In genomic region chr14:90759370-90760054, GRCh38 we compare ENCODE assay signal across 8 cellular contexts. TPM values are rescaled to one million over a fixed set of nuclear protein-coding genes. Genes with fewer than 3 reads are reported as not detected.
DNase-seq lines count a peak whose midpoint lies in the region; ATAC-seq and TF ChIP-seq lines count a peak whose summit lies in the region.

No MANE protein-coding gene starts in this region.

- H3K4me3 ChIP-seq in OCI-LY7 (ENCODE audit: low read depth, low read length, poor library complexity, severe bottlenecking): peak overlapping the region; percentile 62
- H3K4me3 ChIP-seq in heart left ventricle: peak overlapping the region in 9 of 12 donors; percentile 53 to 74 (median 65)
- peak overlapping the region; percentile 74 for H3K4me3 ChIP-seq in thoracic aorta

- CTCF ChIA-PET in OCI-LY7 (lab: Charles Lee; ENCODE audit: unreplicated experiment): interaction anchor here (0.8 to 1.4 kb wide), 2 partner anchors 12 to 807 kb away, joined by 3 to 4 read pairs; no protein-coding TSS in a partner anchor

- WGBS in heart left ventricle, 4 donors: 39 to 51% (median 40%) methylated on average over 7 of the region's 7 CpGs

- H3K36me3 ChIP-seq in OCI-LY7 (ENCODE audit: insufficient read depth, low read length) (no peaks in the 10 kb centered on the region), heart left ventricle (peaks cover 0 to 10% (median 0%) of the 10 kb centered on the region in 9 donors), thoracic aorta (no peaks in the 10 kb centered on the region)

- H3K4me3 Mint-ChIP-seq in activated CD4-positive, alpha-beta T cell treated with anti-CD3 and anti-CD28 coated beads, Interleukin-2, amount 10 ng/mL, durations not matched to agents 24 days and 14 days: peak overlapping the region; percentile 81

- peak overlapping the region; percentile 90 for H3K4me2 ChIP-seq in OCI-LY7 (ENCODE audit: low read length)

- peaks cover 2% of the 10 kb centered on the region for H3K36me3 Mint-ChIP-seq in activated CD4-positive, alpha-beta T cell treated with anti-CD3 and anti-CD28 coated beads, Interleukin-2, amount 10 ng/mL, durations not matched to agents 24 days and 14 days (ENCODE audit: low read depth)

- TF ChIP-seq CTCF in OCI-LY7 (conservative IDR thresholded peaks at IDR 0.05; ENCODE audit: low read length) (no peak), heart left ventricle (IDR thresholded peaks at IDR 0.05) (no peak), thoracic aorta (IDR thresholded peaks at IDR 0.05) (no peak)

- no peak for TF ChIP-seq POLR2A in heart left ventricle (IDR thresholded peaks at IDR 0.05)

- H3K27ac ChIP-seq in OCI-LY7 (ENCODE audit: low read depth, low read length, poor library complexity, severe bottlenecking) (peak overlapping the region; percentile 36), heart left ventricle (peak overlapping the region; percentile 91 to 98 (median 94)), thoracic aorta (peak overlapping the region; percentile 94 to 95)

- no peaks in the 10 kb centered on the region for H3K9me2 ChIP-seq in OCI-LY7 (ENCODE audit: insufficient read depth, low read length)

- DNase-seq in activated CD4-positive, alpha-beta T cell treated with anti-CD3 and anti-CD28 coated beads, Interleukin-2, amount 10 ng/mL, durations not matched to agents 24 days and 14 days: peak; percentile 64
- DNase-seq in activated CD4-positive, alpha-beta T cell treated with anti-CD3 and anti-CD28 coated beads, Interleukin-2, amount 50 U/mL, for 4 hours: no peak
- peak; percentile 78 for DNase-seq in OCI-LY7 (ENCODE audit: low spot score)
- peak in 2 of 5 donors; percentile 56 to 65 for DNase-seq in heart left ventricle
- no peak for DNase-seq in thoracic aorta (ENCODE audit: low spot score)
- DNase-seq in globus pallidus (ENCODE audit: low spot score): no peak
- DNase-seq in NCI-H146 (lab: John Stamatoyannopoulos, UW): no peak
- DNase-seq in iPS-NIHi7 (ENCODE audit: extremely low spot score): no peak

- no peaks in the 10 kb centered on the region for H4K20me1 ChIP-seq in OCI-LY7 (ENCODE audit: insufficient read depth, low read length)

- H3K27me3 ChIP-seq in heart left ventricle (no peaks in the 10 kb centered on the region), thoracic aorta (replicated peaks; ENCODE audit: insufficient read depth) (no peaks in the 10 kb centered on the region)

- peaks cover 19% of the 10 kb centered on the region for H3K4me1 ChIP-seq in OCI-LY7 (ENCODE audit: insufficient read depth, low read length, poor library complexity, severe bottlenecking)
- H3K4me1 ChIP-seq in heart left ventricle: peaks cover 0 to 31% (median 22%) of the 10 kb centered on the region in 12 donors
- peaks cover 11 to 41% of the 10 kb centered on the region in 2 donors for H3K4me1 ChIP-seq in thoracic aorta (ENCODE audit: control insufficient read depth in 1 of 2, low read depth in 2 of 2)

- H3K79me2 ChIP-seq in OCI-LY7 (ENCODE audit: insufficient read depth, low read depth, low read length): no peaks in the 10 kb centered on the region

- peaks cover 14% of the 10 kb centered on the region for H3K4me1 Mint-ChIP-seq in activated CD4-positive, alpha-beta T cell treated with anti-CD3 and anti-CD28 coated beads, Interleukin-2, amount 10 ng/mL, durations not matched to agents 24 days and 14 days

- intact Hi-C loops in activated CD4-positive, alpha-beta T cell treated with anti-CD3 and anti-CD28 coated beads, Interleukin-2, amount 10 ng/mL, durations not matched to agents 24 days and 14 days (cut with micrococcal nuclease): loop anchor here (2.0 kb wide), 1 partner anchor 69 kb away; no protein-coding TSS in a partner anchor
- intact Hi-C loops in OCI-LY7 (cut with micrococcal nuclease; ENCODE audit: unreplicated experiment) (no loop called here), heart left ventricle (cut with DNase I) (loop anchor here (2.0 to 10.0 kb wide), 17 partner anchors 48 to 462 kb away; partner anchors contain the start of genes CALM1 (in 7 of the 10), TTC7B (in 4 of the 10) and NRDE2 (in 1 of the 10))

- H3K9me3 ChIP-seq in OCI-LY7 (ENCODE audit: low read length) (peaks cover 11% of the 10 kb centered on the region; the same call in 1 of the 2 replicates), heart left ventricle (peaks cover 0 to 22% (median 15%) of the 10 kb centered on the region in 12 donors), thoracic aorta (peaks cover 14% of the 10 kb centered on the region)

- H3K27ac Mint-ChIP-seq in activated CD4-positive, alpha-beta T cell treated with anti-CD3 and anti-CD28 coated beads, Interleukin-2, amount 10 ng/mL, durations not matched to agents 24 days and 14 days: peak overlapping the region; percentile 82

- peak overlapping the region; percentile 95 for H2AFZ ChIP-seq in OCI-LY7 (ENCODE audit: low read length)

- H3K27me3 Mint-ChIP-seq in activated CD4-positive, alpha-beta T cell treated with anti-CD3 and anti-CD28 coated beads, Interleukin-2, amount 10 ng/mL, durations not matched to agents 24 days and 14 days: peaks cover 36% of the 10 kb centered on the region

- ATAC-seq in heart left ventricle: peak; percentile 33 to 63 (median 53)
- ATAC-seq in thoracic aorta (ENCODE audit: insufficient number of reproducible peaks, low FRiP score, low read depth): no peak

- POLR2A ChIA-PET in OCI-LY7 (lab: Charles Lee): interaction anchor here (0.6 to 2.1 kb wide), 8 partner anchors 8 to 1160 kb away, joined by 3 to 6 read pairs (median 3); no protein-coding TSS in a partner anchor

- no TSS peak for BruUV-seq in OCI-LY7 (replicated peaks; lab: Mats Ljungman, UMichigan)

- peaks cover 9% of the 10 kb centered on the region for H3K9me3 Mint-ChIP-seq in activated CD4-positive, alpha-beta T cell treated with anti-CD3 and anti-CD28 coated beads, Interleukin-2, amount 10 ng/mL, durations not matched to agents 24 days and 14 days

RNA-seq across cellular contexts. Expression of gene TTC7B, which starts 56.7 kb away (rescaled TPM):
- total RNA-seq in activated CD4-positive, alpha-beta T cell treated with anti-CD3 and anti-CD28 coated beads, Interleukin-2, amount 10 ng/mL, durations not matched to agents 24 days and 14 days: 2.4 and 5.4 TPM in 2 replicates
- total RNA-seq in OCI-LY7 (2014; rRNA removed; shearing (Covaris generic)): 0.05 and 0.19 TPM in 2 replicates
- total RNA-seq in OCI-LY7 (2022) (0.51 and 0.83 TPM in 2 replicates), heart left ventricle (10 to 100 TPM; 54.5 to 76.1 (median 67.9) TPM), thoracic aorta (10 to 100 TPM; 38.9 to 56.3 TPM)
- 10 to 100 TPM; 20.3 to 38.6 TPM for polyA plus RNA-seq in heart left ventricle

Comparison
In these comparisons a context has a peak if more than half of its experiments do, and no peak if none do; other contexts are left out.
1. DNase-seq: peak in activated CD4-positive, alpha-beta T cell treated with anti-CD3 and anti-CD28 coated beads, Interleukin-2, amount 10 ng/mL, durations not matched to agents 24 days and 14 days (single experiment) and OCI-LY7 (single experiment); none in activated CD4-positive, alpha-beta T cell treated with anti-CD3 and anti-CD28 coated beads, Interleukin-2, amount 50 U/mL, for 4 hours (0 of 2), thoracic aorta (single experiment), globus pallidus (single experiment), NCI-H146 (single experiment) and iPS-NIHi7 (single experiment).
2. H3K27ac ChIP-seq: peak in every context shown above with its lines; median percentile 94 in heart left ventricle; 94 in thoracic aorta; 36 in OCI-LY7.
3. Peak in every context shown above with its lines, with median percentiles within 50 percentile points of each other: H3K4me3 ChIP-seq.